ENCODE assay signal across 1 cellular context in genomic region chr20:47610945-47611250, GRCh38.
TF ChIP-seq lines count a peak whose summit lies in the region.

No MANE protein-coding gene starts in this region.

TF ChIP-seq in A549, 52 proteins besides CTCF, POLR2A, EP300 and RAD21 (continued from another document):
- no peak for TF ChIP-seq POLR2AphosphoS2 (conservative IDR thresholded peaks at IDR 0.05; ENCODE audit: low read length)
- no peak for TF ChIP-seq SMC3 (IDR thresholded peaks at IDR 0.05)
- no peak for TF ChIP-seq CBX8 (IDR thresholded peaks at IDR 0.05)
- no peak for TF ChIP-seq NFE2L2 (conservative IDR thresholded peaks at IDR 0.05; ENCODE audit: low read length)
- no peak for TF ChIP-seq ZNF302 (CRISPR knock-in tag; IDR thresholded peaks at IDR 0.05)
- no peak for TF ChIP-seq REST (IDR thresholded peaks at IDR 0.05)
- TF ChIP-seq KDM1A (IDR thresholded peaks at IDR 0.05; ENCODE audit: low read depth) = no peak
- TF ChIP-seq PHF8 (IDR thresholded peaks at IDR 0.05; ENCODE audit: borderline replicate concordance, low read depth) = no peak
- TF ChIP-seq ESRRA (IDR thresholded peaks at IDR 0.05; ENCODE audit: borderline replicate concordance, low read length) = no peak
- no peak for TF ChIP-seq MAFK (IDR thresholded peaks at IDR 0.05; ENCODE audit: partially characterized antibody)
- no peak for TF ChIP-seq SREBF2 (IDR thresholded peaks at IDR 0.05)
- no peak for TF ChIP-seq ATOH8 (CRISPR knock-in tag; IDR thresholded peaks at IDR 0.05; ENCODE audit: low read depth)
